Comparison of ENCODE assay signal across 1 cellular context in the genomic region with DNA sequence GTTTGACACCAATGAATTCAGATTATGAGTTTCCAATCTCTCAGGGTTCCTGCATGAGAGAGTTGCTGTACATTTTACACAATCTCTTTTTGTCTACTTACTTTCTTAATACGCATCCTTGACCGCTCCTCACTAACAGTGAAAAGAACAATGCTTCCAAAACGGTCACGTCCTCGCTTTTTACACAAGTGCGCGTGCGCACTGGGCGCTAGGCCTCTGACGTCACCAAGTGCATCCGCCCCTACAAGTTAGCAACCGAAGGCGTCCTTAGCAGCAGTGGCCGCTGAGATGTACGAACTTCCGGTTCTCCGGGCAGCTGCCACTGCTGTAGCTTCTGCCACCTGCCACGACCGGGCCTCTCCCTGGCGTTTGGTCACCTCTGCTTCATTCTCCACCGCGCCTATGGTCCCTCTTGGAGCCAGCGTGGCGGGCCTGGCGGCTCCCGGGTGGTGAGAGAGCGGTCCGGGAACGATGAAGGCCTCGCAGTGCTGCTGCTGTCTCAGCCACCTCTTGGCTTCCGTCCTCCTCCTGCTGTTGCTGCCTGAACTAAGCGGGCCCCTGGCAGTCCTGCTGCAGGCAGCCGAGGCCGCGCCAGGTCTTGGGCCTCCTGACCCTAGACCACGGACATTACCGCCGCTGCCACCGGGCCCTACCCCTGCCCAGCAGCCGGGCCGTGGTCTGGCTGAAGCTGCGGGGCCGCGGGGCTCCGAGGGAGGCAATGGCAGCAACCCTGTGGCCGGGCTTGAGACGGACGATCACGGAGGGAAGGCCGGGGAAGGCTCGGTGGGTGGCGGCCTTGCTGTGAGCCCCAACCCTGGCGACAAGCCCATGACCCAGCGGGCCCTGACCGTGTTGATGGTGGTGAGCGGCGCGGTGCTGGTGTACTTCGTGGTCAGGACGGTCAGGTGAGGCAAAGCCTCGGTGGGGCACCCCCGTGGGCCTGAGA.
TF ChIP-seq lines count a peak whose summit lies in the region.

Gene FAM174A (plus strand): TSS at position 315 of the 946 bp plus-strand sequence. CDS start 157 bp downstream, at position 472.

TF ChIP-seq in HepG2, 621 proteins besides CTCF, POLR2A, EP300 and RAD21 (continued from another document):
- TF ChIP-seq ZC3H13 (CRISPR knock-in tag; IDR thresholded peaks at IDR 0.05) = 0 out of 2 replicates have a peak, but pooled peaks have one; percentile 45
- TF ChIP-seq TP53 (CRISPR knock-in tag; conservative IDR thresholded peaks at IDR 0.05) = 0 out of 2 replicates have a peak, but pooled peaks have one; percentile 60
- 0 out of 2 replicates have a peak, but pooled peaks have one; percentile 51 for TF ChIP-seq ZNF773 (CRISPR knock-in tag; IDR thresholded peaks at IDR 0.05; ENCODE audit: borderline replicate concordance)
- TF ChIP-seq ERF (CRISPR knock-in tag; IDR thresholded peaks at IDR 0.05) = peak; percentile 41; the same call in 1 of the 2 replicates
- TF ChIP-seq ZNF580 (CRISPR knock-in tag; IDR thresholded peaks at IDR 0.05; ENCODE audit: borderline replicate concordance, low read depth) = no peak
- peak; percentile 58 for TF ChIP-seq RXRA (CRISPR knock-in tag; IDR thresholded peaks at IDR 0.05)
- TF ChIP-seq ZNF746 (CRISPR knock-in tag; IDR thresholded peaks at IDR 0.05) = 0 out of 2 replicates have a peak, but pooled peaks have one; percentile 13
- TF ChIP-seq DR1 (CRISPR knock-in tag; IDR thresholded peaks at IDR 0.05) = peak; percentile 45; the same call in 1 of the 2 replicates
- peak; percentile 86; the same call in 1 of the 2 replicates for TF ChIP-seq MYNN (CRISPR knock-in tag; IDR thresholded peaks at IDR 0.05; ENCODE audit: low read depth)
- TF ChIP-seq ZNF704 (CRISPR knock-in tag; IDR thresholded peaks at IDR 0.05; ENCODE audit: borderline replicate concordance) = 0 out of 2 replicates have a peak, but pooled peaks have one; percentile 36
- TF ChIP-seq, protein P1, sequence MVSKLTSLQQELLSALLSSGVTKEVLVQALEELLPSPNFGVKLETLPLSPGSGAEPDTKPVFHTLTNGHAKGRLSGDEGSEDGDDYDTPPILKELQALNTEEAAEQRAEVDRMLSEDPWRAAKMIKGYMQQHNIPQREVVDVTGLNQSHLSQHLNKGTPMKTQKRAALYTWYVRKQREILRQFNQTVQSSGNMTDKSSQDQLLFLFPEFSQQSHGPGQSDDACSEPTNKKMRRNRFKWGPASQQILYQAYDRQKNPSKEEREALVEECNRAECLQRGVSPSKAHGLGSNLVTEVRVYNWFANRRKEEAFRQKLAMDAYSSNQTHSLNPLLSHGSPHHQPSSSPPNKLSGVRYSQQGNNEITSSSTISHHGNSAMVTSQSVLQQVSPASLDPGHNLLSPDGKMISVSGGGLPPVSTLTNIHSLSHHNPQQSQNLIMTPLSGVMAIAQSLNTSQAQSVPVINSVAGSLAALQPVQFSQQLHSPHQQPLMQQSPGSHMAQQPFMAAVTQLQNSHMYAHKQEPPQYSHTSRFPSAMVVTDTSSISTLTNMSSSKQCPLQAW (CRISPR knock-in tag; IDR thresholded peaks at IDR 0.05) = peak; percentile 68; the same call in 1 of the 2 replicates
- peak; percentile 80 for TF ChIP-seq ZNF891 (CRISPR knock-in tag; IDR thresholded peaks at IDR 0.05)
- TF ChIP-seq ZNF33B (CRISPR knock-in tag; IDR thresholded peaks at IDR 0.05) = 0 out of 2 replicates have a peak, but pooled peaks have one; percentile 30
- TF ChIP-seq ZNF782 (CRISPR knock-in tag; IDR thresholded peaks at IDR 0.05; ENCODE audit: borderline replicate concordance) = 0 out of 2 replicates have a peak, but pooled peaks have one; percentile 54
- TF ChIP-seq PHF21A (CRISPR knock-in tag; IDR thresholded peaks at IDR 0.05) = no peak
- TF ChIP-seq ZNF691 (CRISPR knock-in tag; IDR thresholded peaks at IDR 0.05; ENCODE audit: borderline replicate concordance, low read depth) = peak; percentile 73
- TF ChIP-seq CCDC6 (CRISPR knock-in tag; IDR thresholded peaks at IDR 0.05) = peak; percentile 67; the same call in 1 of the 2 replicates
- peak; percentile 40; the same call in 1 of the 2 replicates for TF ChIP-seq ZNF224 (CRISPR knock-in tag; IDR thresholded peaks at IDR 0.05)
- TF ChIP-seq, protein P2, sequence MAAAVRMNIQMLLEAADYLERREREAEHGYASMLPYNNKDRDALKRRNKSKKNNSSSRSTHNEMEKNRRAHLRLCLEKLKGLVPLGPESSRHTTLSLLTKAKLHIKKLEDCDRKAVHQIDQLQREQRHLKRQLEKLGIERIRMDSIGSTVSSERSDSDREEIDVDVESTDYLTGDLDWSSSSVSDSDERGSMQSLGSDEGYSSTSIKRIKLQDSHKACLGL (CRISPR knock-in tag; IDR thresholded peaks at IDR 0.05) = peak; percentile 75
- no peak for TF ChIP-seq CHD4 (IDR thresholded peaks at IDR 0.05; ENCODE audit: borderline replicate concordance, low read length)
- TF ChIP-seq IKZF4 (CRISPR knock-in tag; IDR thresholded peaks at IDR 0.05; ENCODE audit: borderline replicate concordance, low read depth, not compliant biosample characterization) = peak; percentile 37
- no peak for TF ChIP-seq SP5 (CRISPR knock-in tag; IDR thresholded peaks at IDR 0.05; ENCODE audit: borderline replicate concordance, low read depth)
- peak; percentile 80 for TF ChIP-seq PHF20 (CRISPR knock-in tag; IDR thresholded peaks at IDR 0.05)
TF ChIP-seq in HepG2: peak in this region for 232.
